15 cellular contexts compared by ENCODE assay signal in the genomic region with DNA sequence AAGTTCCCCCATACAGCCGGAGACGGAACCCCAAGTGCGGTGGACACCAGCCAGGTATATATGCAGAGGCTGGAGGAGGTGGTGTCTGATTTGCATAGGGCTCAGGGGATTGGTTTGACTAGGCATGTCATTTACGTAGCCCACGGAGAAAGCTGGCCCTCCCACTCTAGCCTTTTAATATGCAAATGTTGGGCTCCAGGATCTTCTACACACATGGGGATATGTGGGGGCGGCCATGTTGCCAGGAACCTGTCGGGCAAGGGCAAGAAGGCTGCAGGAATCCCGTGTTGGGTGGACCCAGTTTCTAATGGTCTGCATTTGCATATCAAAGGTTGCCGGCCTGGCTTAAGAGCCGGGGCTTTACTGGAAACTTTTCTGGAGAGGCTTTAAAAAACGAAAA. TPM values are rescaled to one million over a fixed set of nuclear protein-coding genes. Genes with fewer than 3 reads are reported as not detected.
"Had no signal": no experiment of that assay in that cellular context is flagged by ENCODE, and none has a peak within 500 bp of the region (broad histone marks: within the 10 kb centered on the region; RNA-seq: fewer than 3 reads in every experiment).

No MANE protein-coding gene starts in this region.

RNA-seq across cellular contexts. Expression of a gene that starts 57.4 kb away (rescaled TPM):
- total RNA-seq: activated B cell treated with CpG ODN at 0.5 μM for 24 hours; activated CD8-positive, alpha-beta T cell treated with anti-CD3 and anti-CD28 coated beads for 36 hours; activated T-cell treated with anti-CD3 and anti-CD28 coated beads, Interleukin-2, amount 50 U/mL, for 4 hours; activated T-helper 17 cell treated with anti-CD3 and anti-CD28 coated beads, Interleukin-2, amount 50 U/mL, for 72 hours; astrocyte; bronchial epithelial cell; cardiac septum; cerebellum; dorsolateral prefrontal cortex; esophagus muscularis mucosa; foreskin keratinocyte; gastrocnemius medialis; heart left ventricle; T-helper 2 cell treated with Interferon-gamma antibody and Interleukin-4, amounts not matched to agents 100 ng/mL and 5 ng/mL, for 36 hours had no signal
- polyA plus RNA-seq: adipose tissue, foreskin keratinocyte, heart left ventricle had no signal
